In genomic region chr19:10333758-10334339, GRCh38 we compare ENCODE assay signal across 8 cellular contexts. TPM values are rescaled to one million over a fixed set of nuclear protein-coding genes. Genes with fewer than 3 reads are reported as not detected.
DNase-seq lines count a peak whose midpoint lies in the region; FAIRE-seq and TF ChIP-seq lines count a peak whose summit lies in the region.

No MANE protein-coding gene starts in this region.

- H4K20me1 ChIP-seq in BLaER1 treated with 17β-estradiol and CSF1 and Interleukin-3, amounts not matched to agents 10 nM and 100 nM, result peaks cover 17 to 43% (median 40%) of the 10 kb centered on the region in 11 experiments

- peak overlapping the region; percentile 97 for H3K27ac Mint-ChIP-seq in HFFc6

- no peaks in the 10 kb centered on the region for H3K27me3 ChIP-seq in BLaER1 treated with 17β-estradiol and CSF1 and Interleukin-3, amounts not matched to agents 10 nM and 100 nM
- no peaks in the 10 kb centered on the region for H3K27me3 ChIP-seq in ascending aorta
- H3K27me3 ChIP-seq in liver (ENCODE audit: control insufficient read depth in 4 of 4, insufficient read depth in 4 of 4, low read length in 3 of 4), result no peaks in the 10 kb centered on the region
- H3K27me3 ChIP-seq in transverse colon, result no peaks in the 10 kb centered on the region

- peaks cover 17% of the 10 kb centered on the region for H3K4me1 Mint-ChIP-seq in HFFc6 (ENCODE audit: low read depth)

- H3K4me1 ChIP-seq in BLaER1 treated with 17β-estradiol and CSF1 and Interleukin-3, amounts not matched to agents 10 nM and 100 nM, result peaks cover 31 to 70% (median 46%) of the 10 kb centered on the region in 10 experiments
- H3K4me1 ChIP-seq in ascending aorta (peaks cover 4 to 12% of the 10 kb centered on the region in 2 donors), liver (ENCODE audit: control insufficient read depth in 4 of 4, insufficient read depth in 4 of 4, low read length in 3 of 4) (peaks cover 10 to 45% (median 33%) of the 10 kb centered on the region in 4 donors), transverse colon (peaks cover 0 to 31% (median 18%) of the 10 kb centered on the region in 4 donors)

- H3K4me3 ChIP-seq in BLaER1 treated with 17β-estradiol and CSF1 and Interleukin-3, amounts not matched to agents 10 nM and 100 nM, result peak overlapping the region; percentile 81 to 94 (median 88)
- H3K4me3 ChIP-seq in ascending aorta, result peak overlapping the region; percentile 66 to 89
- peak overlapping the region; percentile 77 to 93 (median 84) for H3K4me3 ChIP-seq in liver (ENCODE audit: low read depth in 1 of 3, low read length in 3 of 3)
- peak overlapping the region; percentile 45 to 89 (median 72) for H3K4me3 ChIP-seq in transverse colon

- H3K36me3 Mint-ChIP-seq in HFFc6 (ENCODE audit: low read depth), result peaks cover 16% of the 10 kb centered on the region; the same call in 1 of the 2 replicates

- TF ChIP-seq CTCF in HFFc6 (IDR thresholded peaks at IDR 0.05) (no peak), ascending aorta (IDR thresholded peaks at IDR 0.05) (no peak), liver (IDR thresholded peaks at IDR 0.05; ENCODE audit: low read depth, low read length, missing input control) (no peak), transverse colon (IDR thresholded peaks at IDR 0.05) (no peak)

- H3K9me3 ChIP-seq in BLaER1 treated with 17β-estradiol and CSF1 and Interleukin-3, amounts not matched to agents 10 nM and 100 nM (replicated peaks in 1 of 11), result no peaks in the 10 kb centered on the region
- no peaks in the 10 kb centered on the region for H3K9me3 ChIP-seq in ascending aorta
- no peaks in the 10 kb centered on the region for H3K9me3 ChIP-seq in liver (ENCODE audit: control insufficient read depth in 4 of 4, low read length in 3 of 4)
- H3K9me3 ChIP-seq in transverse colon, result no peaks in the 10 kb centered on the region

- H3K9me3 Mint-ChIP-seq in HFFc6, result no peaks in the 10 kb centered on the region

- H3K9ac ChIP-seq in BLaER1 treated with 17β-estradiol and CSF1 and Interleukin-3, amounts not matched to agents 10 nM and 100 nM, result peak overlapping the region; percentile 60 to 99 (median 95); a peak in 20 of 22 replicates
- peak overlapping the region; percentile 59 to 73 for H3K9ac ChIP-seq in liver (ENCODE audit: low read depth in 1 of 2, low read length in 2 of 2)

- no peak for TF ChIP-seq POLR2A in transverse colon (IDR thresholded peaks at IDR 0.05)

- peak overlapping the region; percentile 99 for H3K4me3 Mint-ChIP-seq in HFFc6

- 11% methylated on average over 33 of the region's 33 CpGs for WGBS in liver
- 10% methylated on average over 32 of the region's 33 CpGs; no CpG with 5 or more reads in 1 of the 2 donors for WGBS in transverse colon (ENCODE audit: low coverage in 1 of 2), 2 donors

- peaks cover 19 to 40% (median 28%) of the 10 kb centered on the region in 11 experiments for H3K36me3 ChIP-seq in BLaER1 treated with 17β-estradiol and CSF1 and Interleukin-3, amounts not matched to agents 10 nM and 100 nM
- peaks cover 15 to 17% of the 10 kb centered on the region in 2 donors for H3K36me3 ChIP-seq in ascending aorta
- peaks cover 3 to 15% (median 6%) of the 10 kb centered on the region in 4 donors for H3K36me3 ChIP-seq in liver (ENCODE audit: control insufficient read depth in 4 of 4, insufficient read depth in 3 of 4, low read depth in 1 of 4, low read length in 3 of 4)
- H3K36me3 ChIP-seq in transverse colon, result peaks cover 0 to 6% (median 1%) of the 10 kb centered on the region in 4 donors

- peaks cover 5% of the 10 kb centered on the region for H3K27me3 Mint-ChIP-seq in HFFc6 (ENCODE audit: insufficient read depth)

- in situ Hi-C loops in transverse colon (cut with MboI; ENCODE audit: low pct_ligation_motif_present in 1 of 4, low pct_unique_long_range_greater_than_20kb in 1 of 4, low sequenced_read_pairs in 3 of 4), result no loop called here

- FAIRE-seq in GM19239 (lab: Jason Lieb, UNC), result no peak

- peak overlapping the region in 9 of 11 experiments; percentile 23 to 99 (median 91); a peak in 17 of 22 replicates for H3K27ac ChIP-seq in BLaER1 treated with 17β-estradiol and CSF1 and Interleukin-3, amounts not matched to agents 10 nM and 100 nM
- H3K27ac ChIP-seq in ascending aorta, result peak overlapping the region; percentile 76 to 94
- peak overlapping the region; percentile 73 to 95 for H3K27ac ChIP-seq in liver (ENCODE audit: low read depth in 1 of 2, low read length in 2 of 2)
- H3K27ac ChIP-seq in transverse colon, result peak overlapping the region; percentile 90 to 95 (median 91)

- DNase-seq in HFFc6 (peak; percentile 11), ascending aorta (ENCODE audit: low spot score in 2 of 2) (no peak), transverse colon (no peak), NCI-H2107 (lab: John Stamatoyannopoulos, UW) (no peak), GM19239 (ENCODE audit: insufficient read length, low spot score) (no peak)
- no peak for DNase-seq in stimulated activated CD4-positive, alpha-beta T cell treated with anti-CD3 and anti-CD28 coated beads, Interleukin-4, amount 100 ng/mL, for 1 hour

- intact Hi-C loops in ascending aorta (cut with DNase I) (loop anchor here (1.0 to 10.0 kb wide), 5 partner anchors 46 to 209 kb away; partner anchors contain the start of genes CDC37, ICAM1, MRPL4 and TYK2), transverse colon (cut with DNase I; ENCODE audit: low total_unique reads) (no loop called here)

- peak in 1 of 2 donors; percentile 2 for TF ChIP-seq RAD21 in liver (IDR thresholded peaks at IDR 0.05)

- peak overlapping the region; percentile 78 to 94 (median 86) for H3K4me2 ChIP-seq in BLaER1 treated with 17β-estradiol and CSF1 and Interleukin-3, amounts not matched to agents 10 nM and 100 nM

- TF ChIP-seq EP300 in transverse colon (IDR thresholded peaks at IDR 0.05; ENCODE audit: low read depth), result no peak

TF ChIP-seq in liver, 16 proteins besides CTCF, POLR2A, EP300 and RAD21:
- TF ChIP-seq RXRA (IDR thresholded peaks at IDR 0.05), result no peak
- TF ChIP-seq EGR1 (IDR thresholded peaks at IDR 0.05; ENCODE audit: low read depth in 2 of 2), result no peak
- TF ChIP-seq FOXA1 (IDR thresholded peaks at IDR 0.05), result no peak
- TF ChIP-seq HNF4A (conservative IDR thresholded peaks at IDR 0.05), result no peak
- peak; percentile 0 for TF ChIP-seq SP1 (IDR thresholded peaks at IDR 0.05)
- no peak for TF ChIP-seq TAF1 (conservative IDR thresholded peaks at IDR 0.05)

RNA-seq across cellular contexts. Expression of gene RAVER1, which starts 0.5 kb away (rescaled TPM):
- 10 to 100 TPM; 52.1 to 58.3 (median 55.6) TPM for total RNA-seq in HFFc6 (2021; fragmentation: NEBNext Ultra II Directional; extraction: Animal tissue kit (Norgen Biotek cat#: 25700))
- total RNA-seq in ascending aorta, result 51.8 TPM
- 10 to 100 TPM in 1 of 2 donors, 1 to 10 TPM in 1; 6.4 to 13.6 TPM for total RNA-seq in liver
- 1 to 10 TPM; 2.1 to 5.9 TPM for polyA plus RNA-seq in liver
- 10 to 100 TPM; 35.0 to 39.6 (median 38.6) TPM for total RNA-seq in transverse colon

RNA-seq across cellular contexts. Expression of gene ICAM3, which starts 5.6 kb away (rescaled TPM):
- total RNA-seq in HFFc6 (2021; fragmentation: NEBNext Ultra II Directional; extraction: Animal tissue kit (Norgen Biotek cat#: 25700)), result 10 to 100 TPM; 14.7 to 17.7 (median 16.8) TPM
- total RNA-seq in ascending aorta (0.11 TPM), liver (10 to 100 TPM; 15.9 to 18.1 TPM), transverse colon (10 to 100 TPM in 2 of 4 donors, 1 to 10 TPM in 2; 2.6 to 17.5 (median 8.6) TPM)
- polyA plus RNA-seq in liver, result 10 to 100 TPM; 24.0 to 62.8 TPM

RNA-seq across cellular contexts. Expression of gene FDX2, which starts 18.0 kb away (rescaled TPM):
- 10 to 100 TPM; 33.9 to 47.3 (median 38.5) TPM for total RNA-seq in HFFc6 (2021; fragmentation: NEBNext Ultra II Directional; extraction: Animal tissue kit (Norgen Biotek cat#: 25700))
- total RNA-seq in ascending aorta, result 16.8 TPM
- total RNA-seq in liver, result 1 to 10 TPM; 5.8 to 5.9 TPM
- polyA plus RNA-seq in liver, result 10 to 100 TPM; 14.1 to 18.7 TPM
- total RNA-seq in transverse colon, result 10 to 100 TPM in 1 of 4 donors, 1 to 10 TPM in 2, not detected in 1; 6.1 to 28.9 (median 8.4) TPM

RNA-seq across cellular contexts. Expression of gene ZGLP1, which starts 24.2 kb away (rescaled TPM):
- total RNA-seq in HFFc6 (2021; fragmentation: NEBNext Ultra II Directional; extraction: Animal tissue kit (Norgen Biotek cat#: 25700)), result 1 to 10 TPM in 5 of 6 experiments, under 1 TPM in 1; 1.00 to 2.7 (median 2.1) TPM
- not detected for total RNA-seq in ascending aorta
- under 1 TPM; 0.61 to 0.75 TPM for total RNA-seq in liver
- 1 to 10 TPM in 1 of 2 donors, under 1 TPM in 1; 0.89 to 1.2 TPM for polyA plus RNA-seq in liver
- total RNA-seq in transverse colon, result 1 to 10 TPM; 1.9 to 8.2 (median 3.8) TPM

RNA-seq across cellular contexts. Expression of gene ICAM5, which starts 44.1 kb away (rescaled TPM):
- total RNA-seq in HFFc6 (2021; fragmentation: NEBNext Ultra II Directional; extraction: Animal tissue kit (Norgen Biotek cat#: 25700)), result 10 to 100 TPM; 14.0 to 38.4 (median 14.4) TPM
- total RNA-seq in ascending aorta (2.2 TPM), liver (1 to 10 TPM; 1.0 to 2.5 TPM), transverse colon (under 1 TPM in 2 of 4 donors, not detected in 2; 0.27 to 0.48 TPM)
- under 1 TPM in 1 of 2 donors, not detected in 1; 0.02 TPM for polyA plus RNA-seq in liver
